Comparison of ENCODE assay signal across 19 cellular contexts in the genomic region with DNA sequence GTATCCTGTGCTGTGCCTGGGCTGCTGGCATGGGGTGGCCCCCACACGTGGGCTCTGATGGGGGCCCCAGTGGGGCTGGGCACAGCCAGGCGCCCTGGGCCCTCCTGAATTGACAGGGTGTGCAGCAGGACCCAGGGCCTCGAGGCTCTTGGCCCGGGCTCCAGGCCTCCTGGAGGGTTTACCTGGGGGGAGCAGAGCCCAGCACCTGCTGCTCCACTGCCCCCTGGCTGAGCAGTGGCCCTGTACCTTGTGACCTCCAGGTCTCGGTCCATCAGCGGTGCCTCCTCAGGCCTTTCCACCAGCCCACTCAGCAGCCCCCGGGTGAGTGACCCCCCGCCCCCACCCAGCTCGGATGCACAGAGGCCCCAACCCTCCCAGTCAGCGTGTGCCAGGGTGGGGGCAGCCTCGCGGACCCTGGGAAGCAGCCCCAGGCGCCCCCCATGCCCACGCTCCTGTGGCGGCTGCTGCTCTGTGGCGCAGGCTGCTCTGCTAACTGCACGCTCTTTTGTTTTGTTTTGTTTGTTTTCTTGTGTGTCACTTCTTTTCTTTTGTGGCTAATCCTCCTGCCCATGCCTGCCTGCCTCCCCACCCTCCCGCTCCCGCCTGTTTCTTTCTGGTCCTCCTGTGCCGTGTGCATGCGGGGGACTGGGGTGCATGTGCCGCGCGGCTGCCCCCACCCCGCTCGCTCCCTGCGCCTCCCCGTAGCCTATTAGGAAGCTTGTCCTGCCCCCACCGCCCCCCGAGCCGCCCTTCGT. TPM values are rescaled to one million over a fixed set of nuclear protein-coding genes. Genes with fewer than 3 reads are reported as not detected.
"Had no signal": no experiment of that assay in that cellular context is flagged by ENCODE, and none has a peak within 500 bp of the region (broad histone marks: within the 10 kb centered on the region; RNA-seq: fewer than 3 reads in every experiment).

No MANE protein-coding gene starts in this region.

- ATAC-seq: activated CD8-positive, alpha-beta memory T cell treated with anti-CD3 and anti-CD28 coated beads, Interleukin-2, amount 10 ng/mL, durations not matched to agents 7 days and 5 days; activated T-helper 17 cell treated with anti-CD3 and anti-CD28 coated beads, Interleukin-2, amount 50 U/mL, for 72 hours; lower lobe of right lung; naive thymus-derived CD8-positive, alpha-beta T cell had no signal

- H3K4me1 ChIP-seq: parathyroid adenoma, testis had no signal

- H3K4me3 ChIP-seq: cardiac muscle cell, lower lobe of right lung, sigmoid colon, testis had no signal

- H3K9ac ChIP-seq: parathyroid adenoma had no signal

- H3K27me3 ChIP-seq: cardiac muscle cell, sigmoid colon, testis had no signal

- H3K36me3 ChIP-seq: cardiac muscle cell, lower lobe of right lung, neutrophil, sigmoid colon had no signal

- H3K9me3 ChIP-seq: lower lobe of right lung, neutrophil, sigmoid colon, testis had no signal

- DNase-seq: activated CD4-positive, alpha-beta memory T cell treated with anti-CD3 and anti-CD28 coated beads, Interleukin-2, amount 10 ng/mL, durations not matched to agents 7 days and 5 days; activated CD4-positive, alpha-beta T cell treated with anti-CD3 and anti-CD28 coated beads for 48 hours; activated CD4-positive, CD25-positive, alpha-beta regulatory T cell; activated CD8-positive, alpha-beta memory T cell treated with anti-CD3 and anti-CD28 coated beads, Interleukin-2, amount 10 ng/mL, durations not matched to agents 7 days and 5 days; activated naive CD4-positive, alpha-beta T cell; activated naive CD8-positive, alpha-beta T cell treated with anti-CD3 and anti-CD28 coated beads for 36 hours; amniotic stem cell; erythroblast; foreskin melanocyte; lower lobe of right lung; naive thymus-derived CD8-positive, alpha-beta T cell; sigmoid colon; stimulated activated CD4-positive, alpha-beta T cell treated with anti-CD3 and anti-CD28 coated beads, Interleukin-4, amount 100 ng/mL, for 4 hours; T1000; testis had no signal

- H2AFZ ChIP-seq: parathyroid adenoma had no signal

- H3K27ac ChIP-seq: cardiac muscle cell, lower lobe of right lung, neutrophil, parathyroid adenoma, sigmoid colon, testis had no signal

RNA-seq across cellular contexts. Expression of gene BRSK2, which starts 60.0 kb away (rescaled TPM):
- polyA plus RNA-seq: naive thymus-derived CD8-positive, alpha-beta T cell had no signal
